Comparison of ENCODE assay signal across 27 cellular contexts in genomic region chr9:77149879-77150278, GRCh38.
"Had no signal": no experiment of that assay in that cellular context is flagged by ENCODE, and none has a peak within 500 bp of the region (broad histone marks: within the 10 kb centered on the region; RNA-seq: fewer than 3 reads in every experiment).

No MANE protein-coding gene starts in this region.

- H3K36me3 ChIP-seq: colonic mucosa, esophagus squamous epithelium, gastrocnemius medialis, heart right ventricle, left lung, lower lobe of right lung had no signal

- H3K36me3 Mint-ChIP-seq: mesothelial cell of epicardium; naive B cell; naive thymus-derived CD8-positive, alpha-beta T cell had no signal

- H3K27me3 ChIP-seq: colonic mucosa, gastrocnemius medialis, left lung had no signal

- H3K4me1 ChIP-seq: colonic mucosa, esophagus squamous epithelium, heart right ventricle, left lung, lower lobe of right lung had no signal

- DNase-seq: colonic mucosa; cortex of kidney; effector CD8-positive, alpha-beta T cell; effector memory CD8-positive, alpha-beta T cell; endodermal cell; erythroblast; esophagus squamous epithelium; foreskin fibroblast; foreskin melanocyte; gastrocnemius medialis; glutamatergic neuron; head of caudate nucleus; heart right ventricle; hippocampal formation; left cardiac atrium; left lung; left ventricle myocardium superior; lower lobe of right lung; mesenchymal stem cell; mucosa of descending colon; naive B cell; naive thymus-derived CD8-positive, alpha-beta T cell had no signal

- ATAC-seq: effector memory CD8-positive, alpha-beta T cell; esophagus mucosa; gastrocnemius medialis; heart right ventricle; left cardiac atrium; left lung; left ventricle myocardium superior; lower lobe of right lung; mucosa of descending colon; naive thymus-derived CD8-positive, alpha-beta T cell had no signal

- H3K9me3 ChIP-seq: colonic mucosa, esophagus squamous epithelium, gastrocnemius medialis, heart right ventricle, left lung, lower lobe of right lung, mucosa of descending colon had no signal

- H3K27ac ChIP-seq: colonic mucosa, epithelial cell of prostate, esophagus squamous epithelium, gastrocnemius medialis, heart right ventricle, left lung, lower lobe of right lung had no signal

- H3K9me3 Mint-ChIP-seq: dendritic cell treated with granulocyte-macrophage colony-stimulating factor and Interleukin-4, amounts not matched to agents 40 ng/mL and 50 ng/mL, for 4 days; effector memory CD8-positive, alpha-beta T cell; endodermal cell; mesothelial cell of epicardium; naive B cell; naive thymus-derived CD8-positive, alpha-beta T cell had no signal

- H3K4me3 Mint-ChIP-seq: dendritic cell treated with granulocyte-macrophage colony-stimulating factor and Interleukin-4, amounts not matched to agents 40 ng/mL and 50 ng/mL, for 4 days; effector memory CD8-positive, alpha-beta T cell; endodermal cell; mesothelial cell of epicardium; naive B cell; naive thymus-derived CD8-positive, alpha-beta T cell had no signal

- H3K4me1 Mint-ChIP-seq: endodermal cell; mesothelial cell of epicardium; naive B cell; naive thymus-derived CD8-positive, alpha-beta T cell had no signal

- FAIRE-seq: islet of Langerhans had no signal

- H3K4me3 ChIP-seq: colonic mucosa, esophagus squamous epithelium, gastrocnemius medialis, heart right ventricle, left lung, lower lobe of right lung, mucosa of descending colon had no signal

- H3K27ac Mint-ChIP-seq: dendritic cell treated with granulocyte-macrophage colony-stimulating factor and Interleukin-4, amounts not matched to agents 40 ng/mL and 50 ng/mL, for 4 days; effector memory CD8-positive, alpha-beta T cell; endodermal cell; mesothelial cell of epicardium; naive B cell; naive thymus-derived CD8-positive, alpha-beta T cell had no signal
